Comparison of ENCODE assay signal across 24 cellular contexts in the genomic region with DNA sequence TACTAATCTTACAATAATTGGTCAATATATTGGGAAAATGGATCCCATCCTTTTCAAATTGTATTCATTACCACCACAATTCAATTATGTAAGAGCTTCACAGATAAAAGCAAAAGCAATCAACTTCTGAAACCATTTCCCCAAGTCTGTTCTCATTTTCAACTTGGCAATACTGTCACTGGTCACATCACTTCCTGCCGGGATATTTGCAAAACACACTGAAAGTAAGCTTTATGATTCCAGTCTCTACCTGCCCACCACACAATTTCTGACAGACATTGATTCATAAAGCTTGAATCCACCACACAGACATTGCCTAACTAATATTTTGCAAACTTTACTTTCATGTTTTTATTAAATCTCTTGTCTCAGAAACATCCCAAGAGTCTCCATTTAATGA. TPM values are rescaled to one million over a fixed set of nuclear protein-coding genes. Genes with fewer than 3 reads are reported as not detected.
A peak's percentile ranks its signal among the peaks of the same experiment; 100 is the strongest.
DNase-seq lines count a peak whose midpoint lies in the region; TF ChIP-seq lines count a peak whose summit lies in the region.
"Had no signal": no experiment of that assay in that cellular context is flagged by ENCODE, and none has a peak within 500 bp of the region (broad histone marks: within the 10 kb centered on the region; RNA-seq: fewer than 3 reads in every experiment).

No MANE protein-coding gene starts in this region.

- H3K36me3 Mint-ChIP-seq in CD14-positive monocyte: peaks cover 23 to 42% of the 10 kb centered on the region in 2 donors
- H3K36me3 Mint-ChIP-seq in activated T-helper 2 cell treated with anti-CD3 and anti-CD28 coated beads, Interferon-gamma antibody, Interleukin-2, Interleukin-4, amounts not matched to agents 10 μg/mL and 5 μg/mL and 100 μg/mL, durations not matched to agents 14 hours and 24 hours and 36 hours (ENCODE audit: low read depth): peaks cover 56% of the 10 kb centered on the region

- no peak for DNase-seq in CD14-positive monocyte (ENCODE audit: low spot score)
- peak; percentile 6 for DNase-seq in GM06990 (ENCODE audit: extremely low read depth, insufficient read length)
- peak; percentile 27 for DNase-seq in Karpas-422
- DNase-seq in activated T-helper 2 cell treated with anti-CD3 and anti-CD28 coated beads, Interferon-gamma antibody, Interleukin-2, Interleukin-4, amounts not matched to agents 10 μg/mL and 5 μg/mL and 100 μg/mL, durations not matched to agents 14 hours and 24 hours and 36 hours (ENCODE audit: low spot score): no peak
- no peak for DNase-seq in left ventricle myocardium inferior
- DNase-seq in NCI-H2227 treated with DMSO at 0.1 percent for 48 hours (lab: John Stamatoyannopoulos, UW): no peak
- DNase-seq in BE2C: no peak
- DNase-seq: activated B cell treated with CpG ODN at 0.5 μM for 24 hours; activated effector memory CD4-positive, alpha-beta T cell treated with Interleukin-2 at 50 U/mL for 16 hours; Caco-2; colonic mucosa; EL; hypothalamus; kidney glomerular epithelial cell; NCI-H1694; NCI-H226; NK-92 treated with Interleukin-12 subunit alpha and Interleukin-12 subunit beta, amount 100 ng/mL, for 24 hours; SHP77; stimulated activated CD4-positive, alpha-beta T cell treated with anti-CD3 and anti-CD28 coated beads, Interleukin-2, amount 100 ng/mL, for 48 hours had no signal

- no peaks in the 10 kb centered on the region for H3K9me2 ChIP-seq in Karpas-422 (replicated peaks; ENCODE audit: insufficient read depth, low read length)

- H3K4me3 Mint-ChIP-seq in CD14-positive monocyte: no peak overlapping the region
- H3K4me3 Mint-ChIP-seq in activated T-helper 2 cell treated with anti-CD3 and anti-CD28 coated beads, Interferon-gamma antibody, Interleukin-2, Interleukin-4, amounts not matched to agents 10 μg/mL and 5 μg/mL and 100 μg/mL, durations not matched to agents 14 hours and 24 hours and 36 hours (ENCODE audit: low read depth): no peak overlapping the region
- H3K4me3 Mint-ChIP-seq: activated B cell treated with CpG ODN at 0.5 μM for 24 hours; GM23338; mesothelial cell of epicardium; nephron; T-helper 1 cell treated with Interleukin-12 subunit alpha and Interleukin-12 subunit beta and Interleukin-4 antibody, amounts not matched to agents 30 μg/mL and 1 μg/mL, for 36 hours had no signal

- peaks cover 4% of the 10 kb centered on the region; the same call in 1 of the 2 replicates for H3K79me2 ChIP-seq in Karpas-422 (ENCODE audit: low read length)

- H4K20me1 ChIP-seq in Karpas-422 (ENCODE audit: insufficient read depth, low read depth, low read length): no peaks in the 10 kb centered on the region

- no peak overlapping the region for H2AFZ ChIP-seq in Karpas-422 (ENCODE audit: low read length)
- H2AFZ ChIP-seq: GM23338 had no signal

- H3K4me1 ChIP-seq in Karpas-422 (ENCODE audit: low read length) (no peaks in the 10 kb centered on the region), left ventricle myocardium inferior (no peaks in the 10 kb centered on the region), BE2C (no peaks in the 10 kb centered on the region)
- H3K4me1 ChIP-seq: Caco-2, colonic mucosa had no signal

- intact Hi-C loops in CD14-positive monocyte (cut with micrococcal nuclease) (no loop called here), left ventricle myocardium inferior (cut with micrococcal nuclease) (no loop called here)
- intact Hi-C loops in activated T-helper 2 cell treated with anti-CD3 and anti-CD28 coated beads, Interferon-gamma antibody, Interleukin-2, Interleukin-4, amounts not matched to agents 10 μg/mL and 5 μg/mL and 100 μg/mL, durations not matched to agents 14 hours and 24 hours and 36 hours (cut with micrococcal nuclease): no loop called here

- H3K27me3 Mint-ChIP-seq in CD14-positive monocyte (ENCODE audit: low read depth in 3 of 3): no peaks in the 10 kb centered on the region
- H3K27me3 Mint-ChIP-seq in activated T-helper 2 cell treated with anti-CD3 and anti-CD28 coated beads, Interferon-gamma antibody, Interleukin-2, Interleukin-4, amounts not matched to agents 10 μg/mL and 5 μg/mL and 100 μg/mL, durations not matched to agents 14 hours and 24 hours and 36 hours (ENCODE audit: low read depth): no peaks in the 10 kb centered on the region
- H3K27me3 Mint-ChIP-seq: activated B cell treated with CpG ODN at 0.5 μM for 24 hours had no signal

- peaks cover 0 to 3% (median 0%) of the 10 kb centered on the region in 7 donors for H3K9me3 Mint-ChIP-seq in CD14-positive monocyte
- H3K9me3 Mint-ChIP-seq in activated T-helper 2 cell treated with anti-CD3 and anti-CD28 coated beads, Interferon-gamma antibody, Interleukin-2, Interleukin-4, amounts not matched to agents 10 μg/mL and 5 μg/mL and 100 μg/mL, durations not matched to agents 14 hours and 24 hours and 36 hours: no peaks in the 10 kb centered on the region
- H3K9me3 Mint-ChIP-seq: GM23338; mesothelial cell of epicardium; nephron; T-helper 1 cell treated with Interleukin-12 subunit alpha and Interleukin-12 subunit beta and Interleukin-4 antibody, amounts not matched to agents 30 μg/mL and 1 μg/mL, for 36 hours had no signal

- H3K27ac Mint-ChIP-seq in CD14-positive monocyte: peak overlapping the region in 6 of 7 donors; percentile 0 to 66 (median 41)
- H3K27ac Mint-ChIP-seq in activated T-helper 2 cell treated with anti-CD3 and anti-CD28 coated beads, Interferon-gamma antibody, Interleukin-2, Interleukin-4, amounts not matched to agents 10 μg/mL and 5 μg/mL and 100 μg/mL, durations not matched to agents 14 hours and 24 hours and 36 hours: peak overlapping the region; percentile 0
- H3K27ac Mint-ChIP-seq: activated B cell treated with CpG ODN at 0.5 μM for 24 hours, GM23338, mesothelial cell of epicardium, nephron had no signal

- TF ChIP-seq CTCF in CD14-positive monocyte (IDR thresholded peaks at IDR 0.05) (no peak), GM06990 (IDR thresholded peaks at IDR 0.05; ENCODE audit: insufficient read depth, low read length, poor library complexity, severe bottlenecking) (no peak), left ventricle myocardium inferior (IDR thresholded peaks at IDR 0.05; ENCODE audit: borderline replicate concordance) (no peak), BE2C (IDR thresholded peaks at IDR 0.05; ENCODE audit: low read depth, low read length) (no peak)

- H3K4me1 Mint-ChIP-seq in CD14-positive monocyte: peaks cover 22% of the 10 kb centered on the region
- peaks cover 11% of the 10 kb centered on the region for H3K4me1 Mint-ChIP-seq in activated T-helper 2 cell treated with anti-CD3 and anti-CD28 coated beads, Interferon-gamma antibody, Interleukin-2, Interleukin-4, amounts not matched to agents 10 μg/mL and 5 μg/mL and 100 μg/mL, durations not matched to agents 14 hours and 24 hours and 36 hours (ENCODE audit: low read depth)
- H3K4me1 Mint-ChIP-seq: GM23338, mesothelial cell of epicardium, nephron had no signal

- H3K9me3 ChIP-seq in Karpas-422 (ENCODE audit: low read length): no peaks in the 10 kb centered on the region
- H3K9me3 ChIP-seq in left ventricle myocardium inferior (replicated peaks): no peaks in the 10 kb centered on the region
- no peaks in the 10 kb centered on the region for H3K9me3 ChIP-seq in BE2C
- H3K9me3 ChIP-seq: Caco-2, colonic mucosa had no signal

- no peak overlapping the region for H3K4me2 ChIP-seq in Karpas-422 (ENCODE audit: low read depth, low read length, poor library complexity, severe bottlenecking)
- H3K4me2 ChIP-seq: GM23338 had no signal

- H3K27ac ChIP-seq in Karpas-422 (ENCODE audit: low read length) (no peak overlapping the region), left ventricle myocardium inferior (replicated peaks) (no peak overlapping the region)
- H3K27ac ChIP-seq: colonic mucosa, skin epidermis had no signal

- H3K27me3 ChIP-seq in GM06990 (replicated peaks; ENCODE audit: control insufficient read depth, insufficient read depth, low read length) (no peaks in the 10 kb centered on the region), Karpas-422 (ENCODE audit: low read length) (no peaks in the 10 kb centered on the region), left ventricle myocardium inferior (ENCODE audit: low read depth) (no peaks in the 10 kb centered on the region), BE2C (no peaks in the 10 kb centered on the region)
- H3K27me3 ChIP-seq: colonic mucosa had no signal

- H3K36me3 ChIP-seq in GM06990 (ENCODE audit: control insufficient read depth, insufficient read depth, low read length) (no peaks in the 10 kb centered on the region), Karpas-422 (ENCODE audit: insufficient read depth, low read length) (no peaks in the 10 kb centered on the region), left ventricle myocardium inferior (peaks cover 21% of the 10 kb centered on the region), BE2C (peaks cover 7% of the 10 kb centered on the region)
- H3K36me3 ChIP-seq: colonic mucosa had no signal

- H3K4me3 ChIP-seq in GM06990 (replicated peaks; ENCODE audit: low read depth, low read length) (no peak overlapping the region), Karpas-422 (ENCODE audit: low read length) (no peak overlapping the region), left ventricle myocardium inferior (no peak overlapping the region), BE2C (ENCODE audit: low read depth, low read length) (no peak overlapping the region)
- H3K4me3 ChIP-seq: colonic mucosa, GM23338, skin epidermis had no signal

- H3K9ac ChIP-seq in Karpas-422 (ENCODE audit: low read length): no peak overlapping the region

RNA-seq across cellular contexts. Expression of a gene that starts 53.6 kb away (rescaled TPM):
- 1 to 10 TPM; 2.9 to 6.4 TPM for polyA plus RNA-seq in CD14-positive monocyte
- total RNA-seq in Karpas-422 (2014; rRNA removed; shearing (Covaris generic); ENCODE audit: low replicate concordance): 5.6 and 10.6 TPM in 2 replicates
- 28.0 and 30.6 TPM in 2 replicates for total RNA-seq in activated T-helper 2 cell treated with anti-CD3 and anti-CD28 coated beads, Interferon-gamma antibody, Interleukin-2, Interleukin-4, amounts not matched to agents 10 μg/mL and 5 μg/mL and 100 μg/mL, durations not matched to agents 14 hours and 24 hours and 36 hours
- 6.2 TPM for total RNA-seq in left ventricle myocardium inferior
- polyA plus RNA-seq in BE2C (2012; ENCODE audit: insufficient read depth, insufficient read length, low read depth): 4.9 TPM

RNA-seq across cellular contexts. Expression of a gene that starts 56.5 kb away (rescaled TPM):
- 1 to 10 TPM; 1.4 TPM for polyA plus RNA-seq in CD14-positive monocyte
- 2.5 and 8.2 TPM in 2 replicates for total RNA-seq in Karpas-422 (2014; rRNA removed; shearing (Covaris generic); ENCODE audit: low replicate concordance)
- total RNA-seq in activated T-helper 2 cell treated with anti-CD3 and anti-CD28 coated beads, Interferon-gamma antibody, Interleukin-2, Interleukin-4, amounts not matched to agents 10 μg/mL and 5 μg/mL and 100 μg/mL, durations not matched to agents 14 hours and 24 hours and 36 hours: 1.8 and 2.6 TPM in 2 replicates
- 5.6 TPM for total RNA-seq in left ventricle myocardium inferior
- 3.0 TPM for polyA plus RNA-seq in BE2C (2012; ENCODE audit: insufficient read depth, insufficient read length, low read depth)

Comparison
In these comparisons a context has a peak if more than half of its experiments do, and no peak if none do; other contexts are left out.
1. DNase-seq: peak in GM06990 (single experiment) and Karpas-422 (single experiment); none in CD14-positive monocyte (single experiment), activated T-helper 2 cell treated with anti-CD3 and anti-CD28 coated beads, Interferon-gamma antibody, Interleukin-2, Interleukin-4, amounts not matched to agents 10 μg/mL and 5 μg/mL and 100 μg/mL, durations not matched to agents 14 hours and 24 hours and 36 hours (single experiment), left ventricle myocardium inferior (single experiment), NCI-H2227 treated with DMSO at 0.1 percent for 48 hours (single experiment) and BE2C (single experiment).